ENCODE assay signal across 1 cellular context in genomic region chr4:175139205-175139604, GRCh38.
TF ChIP-seq lines count a peak whose summit lies in the region.

No MANE protein-coding gene starts in this region.

TF ChIP-seq in GM23338, 12 proteins besides CTCF, POLR2A, EP300 and RAD21 (continued from another document):
- TF ChIP-seq ZNF462 (CRISPR knock-in tag; IDR thresholded peaks at IDR 0.05) (no peak), ZNF331 (CRISPR knock-in tag; IDR thresholded peaks at IDR 0.05; ENCODE audit: low read depth) (no peak), CREB1 (CRISPR knock-in tag; IDR thresholded peaks at IDR 0.05; ENCODE audit: low read depth) (no peak)
